ENCODE assay signal across 11 cellular contexts in the genomic region with DNA sequence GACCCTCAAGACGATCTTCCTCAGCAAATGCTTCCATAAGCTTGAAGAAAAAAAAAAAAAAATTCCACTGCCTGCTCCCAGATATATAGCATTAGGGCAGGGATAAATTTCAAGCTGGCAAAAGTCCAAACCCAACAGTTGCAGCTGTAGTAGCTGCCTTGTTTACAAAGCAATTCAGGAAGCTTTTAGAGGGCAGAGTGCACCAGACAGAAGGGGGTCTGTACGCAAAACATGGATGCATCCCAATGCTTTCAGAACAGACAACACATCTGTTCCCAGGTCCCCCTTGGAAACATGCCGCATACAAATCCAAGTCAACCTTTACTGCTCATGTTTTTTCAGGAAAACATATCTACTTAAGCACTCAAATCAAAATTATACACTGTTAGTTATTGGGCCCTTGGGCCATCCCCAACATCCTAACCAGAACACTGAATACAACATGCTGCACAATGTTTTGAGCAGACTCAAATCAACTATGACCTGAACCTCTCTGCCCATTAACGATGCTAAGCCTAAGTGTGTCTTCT.
DNase-seq lines count a peak whose midpoint lies in the region; ATAC-seq and TF ChIP-seq lines count a peak whose summit lies in the region.
"Had no signal": no experiment of that assay in that cellular context is flagged by ENCODE, and none has a peak within 500 bp of the region (broad histone marks: within the 10 kb centered on the region; RNA-seq: fewer than 3 reads in every experiment).

No MANE protein-coding gene starts in this region.

- H3K4me3 ChIP-seq in mesendoderm (ENCODE audit: low read length) = no peak overlapping the region
- no peak overlapping the region for H3K4me3 ChIP-seq in heart left ventricle
- H3K4me3 ChIP-seq: esophagus muscularis mucosa had no signal

- no peaks in the 10 kb centered on the region for H3K79me2 ChIP-seq in mesendoderm (ENCODE audit: control insufficient read depth, insufficient read depth, low read length)

- TF ChIP-seq CTCF in nephron (IDR thresholded peaks at IDR 0.05; ENCODE audit: unreplicated experiment in 3 of 3) (no peak), heart left ventricle (IDR thresholded peaks at IDR 0.05) (no peak)

- no peak overlapping the region for H2BK15ac ChIP-seq in mesendoderm (replicated peaks; ENCODE audit: low read depth)

- H3K4me2 ChIP-seq in mesendoderm (ENCODE audit: low read length) = no peak overlapping the region

- TF ChIP-seq POLR2A in heart left ventricle (IDR thresholded peaks at IDR 0.05) = no peak

- H3K27ac ChIP-seq in mesendoderm (ENCODE audit: low read depth, low read length) (no peak overlapping the region), heart left ventricle (no peak overlapping the region)
- H3K27ac ChIP-seq: esophagus muscularis mucosa had no signal

- H4K5ac ChIP-seq in mesendoderm (ENCODE audit: low read length) = no peak overlapping the region

- no peak overlapping the region for H3K56ac ChIP-seq in mesendoderm (ENCODE audit: low read length)

- no peaks in the 10 kb centered on the region for H3K9me3 ChIP-seq in heart left ventricle
- H3K9me3 ChIP-seq: esophagus muscularis mucosa had no signal

- intact Hi-C loops in activated naive CD4-positive, alpha-beta T cell treated with anti-CD3 and anti-CD28 coated beads for 36 hours (cut with micrococcal nuclease) = no loop called here
- intact Hi-C loops in heart left ventricle (cut with DNase I) = loop anchor here in 1 of 10 donors (5.0 kb wide), 1 partner anchor 1367 kb away; no protein-coding TSS in a partner anchor

- H2AK5ac ChIP-seq in mesendoderm (ENCODE audit: low read length) = no peak overlapping the region

- H2BK5ac ChIP-seq in mesendoderm (ENCODE audit: low read length) = no peak overlapping the region

- DNase-seq in ELF-1 (ENCODE audit: low read depth, low spot score) (peak; percentile 10), NCI-H2081 (lab: John Stamatoyannopoulos, UW) (peak; percentile 91 to 96), SK-N-DZ (ENCODE audit: low spot score) (peak; percentile 20), mesendoderm (no peak), heart left ventricle (no peak)
- DNase-seq in activated naive CD8-positive, alpha-beta T cell treated with anti-CD3 and anti-CD28 coated beads, Interleukin-2, amount 50 U/mL, for 24 hours = no peak
- no peak for DNase-seq in activated naive CD4-positive, alpha-beta T cell treated with anti-CD3 and anti-CD28 coated beads for 36 hours
- DNase-seq: CD8-positive, alpha-beta T cell; HFFc6 had no signal

- peaks cover 43% of the 10 kb centered on the region for H3K4me1 Mint-ChIP-seq in nephron
- H3K4me1 Mint-ChIP-seq in activated naive CD8-positive, alpha-beta T cell treated with anti-CD3 and anti-CD28 coated beads, Interleukin-2, amount 50 U/mL, for 24 hours = no peaks in the 10 kb centered on the region
- no peaks in the 10 kb centered on the region for H3K4me1 Mint-ChIP-seq in activated naive CD4-positive, alpha-beta T cell treated with anti-CD3 and anti-CD28 coated beads for 36 hours (ENCODE audit: low read depth)

- peak overlapping the region; percentile 85 to 96 (median 91) for H3K27ac Mint-ChIP-seq in nephron
- H3K27ac Mint-ChIP-seq in activated naive CD8-positive, alpha-beta T cell treated with anti-CD3 and anti-CD28 coated beads, Interleukin-2, amount 50 U/mL, for 24 hours = no peak overlapping the region
- no peak overlapping the region for H3K27ac Mint-ChIP-seq in activated naive CD4-positive, alpha-beta T cell treated with anti-CD3 and anti-CD28 coated beads for 36 hours
- H3K27ac Mint-ChIP-seq: CD8-positive, alpha-beta T cell; HFFc6 had no signal

- H3K4me1 ChIP-seq in mesendoderm (ENCODE audit: control insufficient read depth, low read depth, low read length) (no peaks in the 10 kb centered on the region), heart left ventricle (peaks cover 0 to 26% (median 0%) of the 10 kb centered on the region in 12 donors)

- H3K27me3 ChIP-seq in mesendoderm (ENCODE audit: insufficient read depth, low read length, poor library complexity) (no peaks in the 10 kb centered on the region), heart left ventricle (no peaks in the 10 kb centered on the region)
- H3K27me3 ChIP-seq: esophagus muscularis mucosa had no signal

- H3K18ac ChIP-seq in mesendoderm (ENCODE audit: low read length) = no peak overlapping the region

- H3K36me3 ChIP-seq in mesendoderm (ENCODE audit: control insufficient read depth, insufficient read depth, low read length) = no peaks in the 10 kb centered on the region
- H3K36me3 ChIP-seq in heart left ventricle = no peaks in the 10 kb centered on the region
- H3K36me3 ChIP-seq: esophagus muscularis mucosa had no signal

- CTCF ChIA-PET in activated naive CD4-positive, alpha-beta T cell treated with anti-CD3 and anti-CD28 coated beads for 36 hours (lab: Charles Lee) = no interaction called here

- no peaks in the 10 kb centered on the region for H3K79me1 ChIP-seq in mesendoderm (ENCODE audit: low read length)

- no CpG with 5 or more reads among the region's 4 CpGs for WGBS in mesendoderm (ENCODE audit: extremely low coverage, insufficient coverage, low lambda C conversion rate)
- WGBS in heart left ventricle, 4 donors = 45 to 62% (median 49%) methylated on average over 4 of the region's 4 CpGs

- ATAC-seq in activated naive CD8-positive, alpha-beta T cell treated with anti-CD3 and anti-CD28 coated beads, Interleukin-2, amount 50 U/mL, for 24 hours = no peak
- ATAC-seq in heart left ventricle = no peak
- ATAC-seq: CD8-positive, alpha-beta T cell had no signal

- no peak overlapping the region for H3K9ac ChIP-seq in mesendoderm (ENCODE audit: low read length)

- H4K8ac ChIP-seq in mesendoderm (ENCODE audit: low read depth, low read length) = no peak overlapping the region

- no peak overlapping the region for H3K23ac ChIP-seq in mesendoderm (ENCODE audit: low read length)

- no peak overlapping the region for H3K4ac ChIP-seq in mesendoderm (ENCODE audit: low read depth, low read length)

- H3K9me3 Mint-ChIP-seq in nephron = no peaks in the 10 kb centered on the region
- H3K9me3 Mint-ChIP-seq in activated naive CD8-positive, alpha-beta T cell treated with anti-CD3 and anti-CD28 coated beads, Interleukin-2, amount 50 U/mL, for 24 hours = no peaks in the 10 kb centered on the region
- no peaks in the 10 kb centered on the region for H3K9me3 Mint-ChIP-seq in activated naive CD4-positive, alpha-beta T cell treated with anti-CD3 and anti-CD28 coated beads for 36 hours
- H3K9me3 Mint-ChIP-seq: CD8-positive, alpha-beta T cell had no signal

- peak overlapping the region in 2 of 3 experiments; percentile 26 to 51 for H3K4me3 Mint-ChIP-seq in nephron
- H3K4me3 Mint-ChIP-seq in activated naive CD8-positive, alpha-beta T cell treated with anti-CD3 and anti-CD28 coated beads, Interleukin-2, amount 50 U/mL, for 24 hours = no peak overlapping the region
- no peak overlapping the region for H3K4me3 Mint-ChIP-seq in activated naive CD4-positive, alpha-beta T cell treated with anti-CD3 and anti-CD28 coated beads for 36 hours
- H3K4me3 Mint-ChIP-seq: CD8-positive, alpha-beta T cell; HFFc6 had no signal

- no peaks in the 10 kb centered on the region for H3K36me3 Mint-ChIP-seq in nephron (ENCODE audit: low read depth)
- H3K36me3 Mint-ChIP-seq in activated naive CD8-positive, alpha-beta T cell treated with anti-CD3 and anti-CD28 coated beads, Interleukin-2, amount 50 U/mL, for 24 hours (ENCODE audit: low read depth) = no peaks in the 10 kb centered on the region
- no peaks in the 10 kb centered on the region for H3K36me3 Mint-ChIP-seq in activated naive CD4-positive, alpha-beta T cell treated with anti-CD3 and anti-CD28 coated beads for 36 hours (ENCODE audit: low read depth)
- H3K36me3 Mint-ChIP-seq: CD8-positive, alpha-beta T cell had no signal

- no peak overlapping the region for H2BK120ac ChIP-seq in mesendoderm (ENCODE audit: low read depth, low read length)

- no peaks in the 10 kb centered on the region for H3K27me3 Mint-ChIP-seq in nephron (ENCODE audit: low read depth)
- peaks cover 5% of the 10 kb centered on the region for H3K27me3 Mint-ChIP-seq in activated naive CD8-positive, alpha-beta T cell treated with anti-CD3 and anti-CD28 coated beads, Interleukin-2, amount 50 U/mL, for 24 hours
- H3K27me3 Mint-ChIP-seq in activated naive CD4-positive, alpha-beta T cell treated with anti-CD3 and anti-CD28 coated beads for 36 hours (ENCODE audit: low read depth) = peaks cover 1% of the 10 kb centered on the region

Comparison
In these comparisons a context has a peak if more than half of its experiments do, and no peak if none do; other contexts are left out.
1. DNase-seq: peak in ELF-1 (single experiment), NCI-H2081 (2 of 2) and SK-N-DZ (single experiment); none in activated naive CD8-positive, alpha-beta T cell treated with anti-CD3 and anti-CD28 coated beads, Interleukin-2, amount 50 U/mL, for 24 hours (single experiment), activated naive CD4-positive, alpha-beta T cell treated with anti-CD3 and anti-CD28 coated beads for 36 hours (single experiment), mesendoderm (single experiment) and heart left ventricle (0 of 5).
2. H3K27ac Mint-ChIP-seq: peak in nephron (3 of 3); none in activated naive CD8-positive, alpha-beta T cell treated with anti-CD3 and anti-CD28 coated beads, Interleukin-2, amount 50 U/mL, for 24 hours (single experiment) and activated naive CD4-positive, alpha-beta T cell treated with anti-CD3 and anti-CD28 coated beads for 36 hours (single experiment).
3. H3K4me3 Mint-ChIP-seq: peak in nephron (2 of 3); none in activated naive CD8-positive, alpha-beta T cell treated with anti-CD3 and anti-CD28 coated beads, Interleukin-2, amount 50 U/mL, for 24 hours (single experiment) and activated naive CD4-positive, alpha-beta T cell treated with anti-CD3 and anti-CD28 coated beads for 36 hours (single experiment).